In the genomic region with DNA sequence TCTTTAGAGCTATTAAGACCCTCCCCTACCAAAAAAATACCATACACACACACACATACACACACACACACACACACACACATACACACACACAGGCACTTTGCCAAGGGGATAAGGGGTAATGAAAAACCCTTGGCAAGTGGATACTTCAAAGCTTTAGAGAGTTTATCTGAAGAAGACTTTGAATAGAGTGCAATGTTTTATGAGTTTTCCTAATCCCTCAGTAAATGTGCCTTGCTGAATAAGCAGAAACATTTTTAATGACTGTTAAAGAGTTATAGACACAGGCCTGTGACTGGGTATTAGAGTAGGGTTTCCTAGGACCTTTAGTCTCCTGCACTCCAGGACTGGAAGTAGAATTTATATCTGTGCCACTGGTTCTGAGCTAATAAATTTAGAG, we compare ENCODE assay signal across 16 cellular contexts.
"Had no signal": no experiment of that assay in that cellular context is flagged by ENCODE, and none has a peak within 500 bp of the region (broad histone marks: within the 10 kb centered on the region; RNA-seq: fewer than 3 reads in every experiment).

No MANE protein-coding gene starts in this region.

- H3K9me3 ChIP-seq: gastrocnemius medialis, lower lobe of right lung had no signal

- H3K27ac ChIP-seq: gastrocnemius medialis, lower lobe of right lung, psoas muscle had no signal

- H3K36me3 Mint-ChIP-seq: activated naive CD4-positive, alpha-beta T cell treated with anti-CD3 and anti-CD28 coated beads, Interleukin-2, amount 10 ng/mL, durations not matched to agents 7 days and 5 days had no signal

- DNase-seq: activated CD4-positive, alpha-beta T cell treated with anti-CD3 and anti-CD28 coated beads, Interleukin-2, amount 50 U/mL, for 1 hour; activated CD4-positive, CD25-positive, alpha-beta regulatory T cell; activated naive CD4-positive, alpha-beta T cell treated with anti-CD3 and anti-CD28 coated beads, Interleukin-2, amount 10 ng/mL, durations not matched to agents 7 days and 5 days; activated T-cell treated with anti-CD3 and anti-CD28 coated beads for 4 hours; caudate nucleus; cortex of kidney; effector CD8-positive, alpha-beta T cell; gastrocnemius medialis; lower lobe of right lung; natural killer cell; psoas muscle; stimulated activated CD4-positive, alpha-beta T cell treated with anti-CD3 and anti-CD28 coated beads, Interleukin-4, amount 100 ng/mL, for 1 hour; stimulated activated CD8-positive, alpha-beta memory T cell treated with anti-CD3 and anti-CD28 coated beads, Interleukin-4, amount 100 ng/mL, for 48 hours; T-helper 17 cell had no signal

- H3K27me3 ChIP-seq: gastrocnemius medialis had no signal

- H3K4me1 ChIP-seq: gastrocnemius medialis, lower lobe of right lung, psoas muscle had no signal

- H3K36me3 ChIP-seq: gastrocnemius medialis, lower lobe of right lung had no signal

- H3K4me1 Mint-ChIP-seq: activated naive CD4-positive, alpha-beta T cell treated with anti-CD3 and anti-CD28 coated beads, Interleukin-2, amount 10 ng/mL, durations not matched to agents 7 days and 5 days; T-helper 17 cell had no signal

- H3K4me3 ChIP-seq: gastrocnemius medialis, lower lobe of right lung, psoas muscle had no signal

- H3K4me3 Mint-ChIP-seq: activated naive CD4-positive, alpha-beta T cell treated with anti-CD3 and anti-CD28 coated beads, Interleukin-2, amount 10 ng/mL, durations not matched to agents 7 days and 5 days; natural killer cell; stimulated activated naive CD8-positive, alpha-beta T cell treated with anti-CD3 and anti-CD28 coated beads, Interleukin-15, Interleukin-2, amounts not matched to agents 100 ng/mL and 50 ng/mL, for 24 hours; T-helper 17 cell had no signal

- ATAC-seq: gastrocnemius medialis, lower lobe of right lung, natural killer cell, psoas muscle, T-helper 17 cell had no signal

- H3K9me3 Mint-ChIP-seq: activated naive CD4-positive, alpha-beta T cell treated with anti-CD3 and anti-CD28 coated beads, Interleukin-2, amount 10 ng/mL, durations not matched to agents 7 days and 5 days had no signal

- H3K27ac Mint-ChIP-seq: activated naive CD4-positive, alpha-beta T cell treated with anti-CD3 and anti-CD28 coated beads, Interleukin-2, amount 10 ng/mL, durations not matched to agents 7 days and 5 days; activated T-helper 2 cell treated with anti-CD3 and anti-CD28 coated beads, Interferon-gamma antibody, Interleukin-2, Interleukin-4, amounts not matched to agents 10 μg/mL and 5 μg/mL and 100 μg/mL, durations not matched to agents 14 hours and 24 hours and 36 hours; natural killer cell; stimulated activated naive CD8-positive, alpha-beta T cell treated with anti-CD3 and anti-CD28 coated beads, Interleukin-15, Interleukin-2, amounts not matched to agents 100 ng/mL and 50 ng/mL, for 24 hours; T-helper 17 cell had no signal

- H3K27me3 Mint-ChIP-seq: activated naive CD4-positive, alpha-beta T cell treated with anti-CD3 and anti-CD28 coated beads, Interleukin-2, amount 10 ng/mL, durations not matched to agents 7 days and 5 days; T-helper 17 cell had no signal
